28 cellular contexts compared by ENCODE assay signal in genomic region chr1:53716150-53716549, GRCh38. TPM values are rescaled to one million over a fixed set of nuclear protein-coding genes. Genes with fewer than 3 reads are reported as not detected.
"Had no signal": no experiment of that assay in that cellular context is flagged by ENCODE, and none has a peak within 500 bp of the region (broad histone marks: within the 10 kb centered on the region; RNA-seq: fewer than 3 reads in every experiment).

No MANE protein-coding gene starts in this region.

- ATAC-seq: activated CD4-positive, CD25-positive, alpha-beta regulatory T cell treated with anti-CD3 and anti-CD28 coated beads, Interleukin-2, amount 50 U/mL, for 24 hours; activated CD8-positive, alpha-beta T cell treated with anti-CD3 and anti-CD28 coated beads for 36 hours; activated T-cell treated with anti-CD3 and anti-CD28 coated beads, Interleukin-2, amount 50 U/mL, for 4 hours; activated T-helper 17 cell treated with anti-CD3 and anti-CD28 coated beads, Interleukin-2, amount 50 U/mL, for 72 hours; effector memory CD8-positive, alpha-beta T cell; gastrocnemius medialis; T-helper 17 cell had no signal

- H3K4me1 ChIP-seq: esophagus muscularis mucosa, foreskin keratinocyte, gastrocnemius medialis had no signal

- H3K27me3 ChIP-seq: brain microvascular endothelial cell, gastrocnemius medialis had no signal

- H3K27ac ChIP-seq: brain microvascular endothelial cell, esophagus muscularis mucosa, foreskin keratinocyte, gastrocnemius medialis, WERI-Rb-1 had no signal

- H3K9me3 ChIP-seq: esophagus muscularis mucosa, gastrocnemius medialis had no signal

- H3K4me3 ChIP-seq: esophagus muscularis mucosa, gastrocnemius medialis had no signal

- DNase-seq: activated B cell treated with CpG ODN at 0.5 μM for 24 hours; activated CD4-positive, alpha-beta T cell treated with anti-CD3 and anti-CD28 coated beads, Interleukin-2, amount 50 U/mL, for 1 hour; activated CD8-positive, alpha-beta memory T cell treated with anti-CD3 and anti-CD28 coated beads for 24 hours; activated effector memory CD4-positive, alpha-beta T cell treated with Interleukin-2 at 50 U/mL for 16 hours; activated gamma-delta T cell treated with Interleukin-2 at 50 U/mL for 16 hours; activated naive CD4-positive, alpha-beta T cell treated with anti-CD3 and anti-CD28 coated beads, Interleukin-2, amount 50 U/mL, for 16 hours; activated naive CD4-positive, alpha-beta T cell treated with Interleukin-2 at 50 U/mL for 16 hours; activated T-cell treated with anti-CD3 and anti-CD28 coated beads, Interleukin-2, amount 50 U/mL, for 4 hours; amniotic stem cell; anterior cingulate cortex; caudate nucleus; cortex of kidney; effector CD4-positive, alpha-beta T cell; effector memory CD8-positive, alpha-beta T cell; foreskin keratinocyte; gastrocnemius medialis; T-helper 1 cell; T-helper 17 cell; T1000 had no signal

- FAIRE-seq: astrocyte, colon had no signal

- H3K36me3 ChIP-seq: brain microvascular endothelial cell, esophagus muscularis mucosa, gastrocnemius medialis, WERI-Rb-1 had no signal

RNA-seq across cellular contexts. Expression of gene GLIS1, which starts 22.8 kb away (rescaled TPM):
- total RNA-seq: activated B cell treated with CpG ODN at 0.5 μM for 24 hours; activated CD8-positive, alpha-beta T cell treated with anti-CD3 and anti-CD28 coated beads for 36 hours; activated T-cell treated with anti-CD3 and anti-CD28 coated beads, Interleukin-2, amount 50 U/mL, for 4 hours; activated T-helper 17 cell treated with anti-CD3 and anti-CD28 coated beads, Interleukin-2, amount 50 U/mL, for 72 hours; dermis blood vessel endothelial cell; foreskin keratinocyte; gastrocnemius medialis; T-helper 17 cell had no signal
- polyA plus RNA-seq: foreskin keratinocyte had no signal
